In the genomic region with DNA sequence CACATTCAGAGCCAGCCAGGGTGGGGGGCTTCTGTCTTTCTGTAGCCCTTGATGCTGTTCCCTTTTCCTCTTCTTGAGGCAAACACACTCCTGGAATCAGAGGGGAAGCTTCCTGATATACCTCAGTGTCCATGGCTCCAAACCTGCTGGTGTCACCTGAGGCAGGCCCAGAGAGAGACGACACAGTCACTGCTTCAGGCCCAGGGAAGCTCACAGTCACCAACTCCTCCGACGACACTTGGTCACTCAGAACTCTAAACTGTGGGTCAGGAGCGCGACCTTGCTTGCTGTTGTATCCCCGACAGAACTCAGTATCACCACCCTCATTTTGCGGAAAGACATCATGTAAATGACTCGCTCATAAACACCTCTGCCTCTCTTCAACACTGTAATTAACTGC, we compare ENCODE assay signal across 8 cellular contexts. TPM values are rescaled to one million over a fixed set of nuclear protein-coding genes. Genes with fewer than 3 reads are reported as not detected.
DNase-seq lines count a peak whose midpoint lies in the region; ATAC-seq and TF ChIP-seq lines count a peak whose summit lies in the region.

No MANE protein-coding gene starts in this region.

- peak overlapping the region; percentile 88 for H3K4me3 ChIP-seq in GM23248
- H3K4me3 ChIP-seq in WERI-Rb-1 (ENCODE audit: low read depth, low read length), result peak overlapping the region; percentile 67
- H3K4me3 ChIP-seq in skeletal muscle satellite cell (ENCODE audit: low read length), result peak overlapping the region; percentile 94

- H3K9me2 ChIP-seq in GM23248 (ENCODE audit: insufficient read depth), result no peaks in the 10 kb centered on the region

- peak overlapping the region; percentile 82 for H3K27ac Mint-ChIP-seq in glutamatergic neuron (ENCODE audit: unreplicated experiment)

- no peak for TF ChIP-seq CTCF in WERI-Rb-1 (IDR thresholded peaks at IDR 0.05; ENCODE audit: low read depth, low read length)
- no peak for TF ChIP-seq CTCF in glutamatergic neuron (IDR thresholded peaks at IDR 0.05; ENCODE audit: partially characterized antibody, unreplicated experiment)

- in situ Hi-C loops in GM23248 (cut with MboI), result no loop called here

- peaks cover 10% of the 10 kb centered on the region for H3K27me3 Mint-ChIP-seq in glutamatergic neuron (ENCODE audit: unreplicated experiment)

- H3K4me2 ChIP-seq in GM23248 (ENCODE audit: unreplicated experiment) (peak overlapping the region; percentile 95), skeletal muscle satellite cell (ENCODE audit: low read length) (peak overlapping the region; percentile 89)

- WGBS in GM23248 (ENCODE audit: low coverage in 1 of 2, low lambda C conversion rate in 2 of 2, missing lambda C conversion rate in 2 of 2), 2 experiments, result 82 to 85% methylated on average over 8 of the region's 8 CpGs

- H3K9me3 ChIP-seq in GM23248 (ENCODE audit: low read depth) (no peaks in the 10 kb centered on the region), WERI-Rb-1 (ENCODE audit: severe bottlenecking) (no peaks in the 10 kb centered on the region), skeletal muscle satellite cell (replicated peaks; ENCODE audit: low read length) (no peaks in the 10 kb centered on the region)

- peaks cover 16% of the 10 kb centered on the region; the same call in 1 of the 2 replicates for H3K4me1 ChIP-seq in GM23248 (ENCODE audit: insufficient read depth)
- H3K4me1 ChIP-seq in skeletal muscle satellite cell (ENCODE audit: control insufficient read depth, insufficient read depth, low read length), result peaks cover 18% of the 10 kb centered on the region

- DNase-seq in GM23248, result no peak
- no peak for DNase-seq in WERI-Rb-1
- DNase-seq in glutamatergic neuron, result no peak
- DNase-seq in NCI-H1694 (lab: John Stamatoyannopoulos, UW), result no peak
- no peak for DNase-seq in NCI-H2081 (lab: John Stamatoyannopoulos, UW)
- no peak for DNase-seq in NCI-H510A (lab: John Stamatoyannopoulos, UW)

- H3K27me3 ChIP-seq in GM23248 (replicated peaks; ENCODE audit: insufficient read depth) (no peaks in the 10 kb centered on the region), WERI-Rb-1 (ENCODE audit: insufficient read depth, low read depth, severe bottlenecking) (no peaks in the 10 kb centered on the region), skeletal muscle satellite cell (ENCODE audit: control insufficient read depth, insufficient read depth, low read length) (no peaks in the 10 kb centered on the region)

- H3K79me2 ChIP-seq in GM23248 (ENCODE audit: insufficient read depth), result peaks cover 40% of the 10 kb centered on the region

- H3K36me3 Mint-ChIP-seq in glutamatergic neuron (ENCODE audit: unreplicated experiment), result no peaks in the 10 kb centered on the region

- H3K4me3 Mint-ChIP-seq in glutamatergic neuron (ENCODE audit: unreplicated experiment), result peak overlapping the region; percentile 92

- H3K9ac ChIP-seq in GM23248, result peak overlapping the region; percentile 90
- H3K9ac ChIP-seq in skeletal muscle satellite cell (ENCODE audit: low read depth, low read length), result peak overlapping the region; percentile 93

- no peak overlapping the region for H2AFZ ChIP-seq in GM23248

- H3K36me3 ChIP-seq in GM23248 (ENCODE audit: low read depth), result no peaks in the 10 kb centered on the region
- H3K36me3 ChIP-seq in WERI-Rb-1, result peaks cover 33% of the 10 kb centered on the region
- H3K36me3 ChIP-seq in skeletal muscle satellite cell (ENCODE audit: insufficient read depth, low read length), result peaks cover 17% of the 10 kb centered on the region

- H3K9me3 Mint-ChIP-seq in glutamatergic neuron (ENCODE audit: unreplicated experiment), result peaks cover 14% of the 10 kb centered on the region

- H3K27ac ChIP-seq in GM23248 (no peak overlapping the region), WERI-Rb-1 (peak overlapping the region; percentile 89)

- no peaks in the 10 kb centered on the region for H3F3A ChIP-seq in GM23248 (ENCODE audit: insufficient read depth)

- no peaks in the 10 kb centered on the region for H4K20me1 ChIP-seq in GM23248 (ENCODE audit: insufficient read depth)

- no peak for ATAC-seq in HG02870 (IDR thresholded peaks at IDR 0.05; ENCODE audit: unreplicated experiment)

- H3K4me1 Mint-ChIP-seq in glutamatergic neuron (ENCODE audit: low read depth, unreplicated experiment), result peaks cover 18% of the 10 kb centered on the region

RNA-seq across cellular contexts. Expression of a gene that starts 1.1 kb away (rescaled TPM):
- 86.6 and 101 TPM in 2 replicates for total RNA-seq in GM23248 (2014; rRNA removed; shearing (Covaris generic))
- polyA plus RNA-seq in GM23248 (2016; fragmentation: Nextera tagmentation; extraction: Ambion mirVana), result 42.3 TPM in 2 replicates
- total RNA-seq in glutamatergic neuron (ENCODE audit: unreplicated experiment), result 92.7 TPM
- 54.2 and 64.9 TPM in 2 replicates for total RNA-seq in skeletal muscle satellite cell (2012; rRNA removed)

RNA-seq across cellular contexts. Expression of a gene that starts 6.3 kb away (rescaled TPM):
- 3.7 and 11.4 TPM in 2 replicates for total RNA-seq in GM23248 (2014; rRNA removed; shearing (Covaris generic))
- polyA plus RNA-seq in GM23248 (2016; fragmentation: Nextera tagmentation; extraction: Ambion mirVana), result 3.7 and 4.5 TPM in 2 replicates
- total RNA-seq in glutamatergic neuron (ENCODE audit: unreplicated experiment), result 8.0 TPM
- total RNA-seq in skeletal muscle satellite cell (2012; rRNA removed), result 6.8 and 9.2 TPM in 2 replicates

RNA-seq across cellular contexts. Expression of a gene that starts 18.9 kb away (rescaled TPM):
- 2.9 and 5.0 TPM in 2 replicates for total RNA-seq in GM23248 (2014; rRNA removed; shearing (Covaris generic))
- polyA plus RNA-seq in GM23248 (2016; fragmentation: Nextera tagmentation; extraction: Ambion mirVana), result 3.0 and 3.1 TPM in 2 replicates
- 204 TPM for total RNA-seq in glutamatergic neuron (ENCODE audit: unreplicated experiment)
- 3.3 and 7.1 TPM in 2 replicates for total RNA-seq in skeletal muscle satellite cell (2012; rRNA removed)

RNA-seq across cellular contexts. Expression of a gene that starts 34.3 kb away (rescaled TPM):
- 0.13 and 1.8 TPM in 2 replicates for total RNA-seq in GM23248 (2014; rRNA removed; shearing (Covaris generic))
- 0.72 and 1.3 TPM in 2 replicates for polyA plus RNA-seq in GM23248 (2016; fragmentation: Nextera tagmentation; extraction: Ambion mirVana)
- total RNA-seq in glutamatergic neuron (ENCODE audit: unreplicated experiment), result 364 TPM
- total RNA-seq in skeletal muscle satellite cell (2012; rRNA removed), result 0.22 and 1.0 TPM in 2 replicates

RNA-seq across cellular contexts. Expression of a gene that starts 43.9 kb away (rescaled TPM):
- total RNA-seq in GM23248 (2014; rRNA removed; shearing (Covaris generic)), result 0.32 TPM in 1 of 2 replicates, not detected in the other
- polyA plus RNA-seq in GM23248 (2016; fragmentation: Nextera tagmentation; extraction: Ambion mirVana), result 0.63 and 0.71 TPM in 2 replicates
- total RNA-seq in glutamatergic neuron (ENCODE audit: unreplicated experiment), result 56.1 TPM
- 0.66 TPM in 1 of 2 replicates, not detected in the other for total RNA-seq in skeletal muscle satellite cell (2012; rRNA removed)

Comparison
In these comparisons a context has a peak if more than half of its experiments do, and no peak if none do; other contexts are left out.
1. RNA of a gene that starts 18.9 kb away (total RNA-seq): 204 TPM in glutamatergic neuron (single experiment); 2.9 to 5.0 TPM in GM23248; every median in the first group is over 10 times any median in the second.
2. Peak in every context shown above with its lines, with median percentiles within 50 percentile points of each other: H3K4me3 ChIP-seq.